In the genomic region with DNA sequence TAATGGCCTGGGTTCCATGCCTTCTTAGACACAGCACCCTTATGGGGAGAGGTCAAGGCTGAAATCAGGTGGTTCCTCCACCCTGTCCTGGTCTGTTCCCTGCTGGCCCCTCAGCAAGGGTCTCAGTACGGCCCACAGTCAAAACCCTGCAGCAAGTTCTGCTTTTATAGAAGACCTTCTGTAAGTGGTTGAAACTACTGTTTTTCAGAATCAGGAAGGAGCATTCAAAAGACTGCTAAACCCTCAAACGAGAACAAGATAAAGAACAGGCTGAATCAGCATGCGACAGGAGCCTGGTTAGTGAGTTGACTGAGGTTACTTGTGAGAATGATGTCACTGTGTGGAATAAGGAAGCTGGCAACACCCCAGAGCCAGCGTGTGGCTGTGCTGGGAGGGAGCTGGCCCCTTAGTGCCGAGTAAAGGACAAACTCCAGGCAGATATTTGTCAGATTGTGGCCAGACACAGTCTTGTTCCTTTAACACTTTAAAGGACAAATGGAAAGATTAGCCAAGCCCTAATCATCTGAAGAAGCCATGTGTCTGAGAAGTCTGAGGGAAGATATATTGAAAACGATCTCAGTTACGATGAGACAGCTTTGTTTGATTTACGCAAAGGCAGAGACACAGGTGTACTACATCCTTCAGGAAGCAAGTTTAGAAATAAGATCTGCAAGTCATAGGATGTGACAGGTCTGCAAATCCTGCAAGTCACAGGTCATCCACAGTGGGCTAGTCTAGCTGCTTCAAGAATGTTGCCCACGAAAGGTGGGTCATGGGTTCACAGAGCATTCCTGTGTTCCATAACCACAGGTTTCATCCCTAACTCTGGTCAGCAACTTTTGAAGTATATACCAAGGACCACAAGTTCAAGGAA, we compare ENCODE assay signal across 1 cellular context.
TF ChIP-seq lines count a peak whose summit lies in the region.

No MANE protein-coding gene starts in this region.

TF ChIP-seq in K562, 482 proteins besides CTCF, POLR2A, EP300 and RAD21 (continued from another document and continues in another):
- TF ChIP-seq, protein P1, sequence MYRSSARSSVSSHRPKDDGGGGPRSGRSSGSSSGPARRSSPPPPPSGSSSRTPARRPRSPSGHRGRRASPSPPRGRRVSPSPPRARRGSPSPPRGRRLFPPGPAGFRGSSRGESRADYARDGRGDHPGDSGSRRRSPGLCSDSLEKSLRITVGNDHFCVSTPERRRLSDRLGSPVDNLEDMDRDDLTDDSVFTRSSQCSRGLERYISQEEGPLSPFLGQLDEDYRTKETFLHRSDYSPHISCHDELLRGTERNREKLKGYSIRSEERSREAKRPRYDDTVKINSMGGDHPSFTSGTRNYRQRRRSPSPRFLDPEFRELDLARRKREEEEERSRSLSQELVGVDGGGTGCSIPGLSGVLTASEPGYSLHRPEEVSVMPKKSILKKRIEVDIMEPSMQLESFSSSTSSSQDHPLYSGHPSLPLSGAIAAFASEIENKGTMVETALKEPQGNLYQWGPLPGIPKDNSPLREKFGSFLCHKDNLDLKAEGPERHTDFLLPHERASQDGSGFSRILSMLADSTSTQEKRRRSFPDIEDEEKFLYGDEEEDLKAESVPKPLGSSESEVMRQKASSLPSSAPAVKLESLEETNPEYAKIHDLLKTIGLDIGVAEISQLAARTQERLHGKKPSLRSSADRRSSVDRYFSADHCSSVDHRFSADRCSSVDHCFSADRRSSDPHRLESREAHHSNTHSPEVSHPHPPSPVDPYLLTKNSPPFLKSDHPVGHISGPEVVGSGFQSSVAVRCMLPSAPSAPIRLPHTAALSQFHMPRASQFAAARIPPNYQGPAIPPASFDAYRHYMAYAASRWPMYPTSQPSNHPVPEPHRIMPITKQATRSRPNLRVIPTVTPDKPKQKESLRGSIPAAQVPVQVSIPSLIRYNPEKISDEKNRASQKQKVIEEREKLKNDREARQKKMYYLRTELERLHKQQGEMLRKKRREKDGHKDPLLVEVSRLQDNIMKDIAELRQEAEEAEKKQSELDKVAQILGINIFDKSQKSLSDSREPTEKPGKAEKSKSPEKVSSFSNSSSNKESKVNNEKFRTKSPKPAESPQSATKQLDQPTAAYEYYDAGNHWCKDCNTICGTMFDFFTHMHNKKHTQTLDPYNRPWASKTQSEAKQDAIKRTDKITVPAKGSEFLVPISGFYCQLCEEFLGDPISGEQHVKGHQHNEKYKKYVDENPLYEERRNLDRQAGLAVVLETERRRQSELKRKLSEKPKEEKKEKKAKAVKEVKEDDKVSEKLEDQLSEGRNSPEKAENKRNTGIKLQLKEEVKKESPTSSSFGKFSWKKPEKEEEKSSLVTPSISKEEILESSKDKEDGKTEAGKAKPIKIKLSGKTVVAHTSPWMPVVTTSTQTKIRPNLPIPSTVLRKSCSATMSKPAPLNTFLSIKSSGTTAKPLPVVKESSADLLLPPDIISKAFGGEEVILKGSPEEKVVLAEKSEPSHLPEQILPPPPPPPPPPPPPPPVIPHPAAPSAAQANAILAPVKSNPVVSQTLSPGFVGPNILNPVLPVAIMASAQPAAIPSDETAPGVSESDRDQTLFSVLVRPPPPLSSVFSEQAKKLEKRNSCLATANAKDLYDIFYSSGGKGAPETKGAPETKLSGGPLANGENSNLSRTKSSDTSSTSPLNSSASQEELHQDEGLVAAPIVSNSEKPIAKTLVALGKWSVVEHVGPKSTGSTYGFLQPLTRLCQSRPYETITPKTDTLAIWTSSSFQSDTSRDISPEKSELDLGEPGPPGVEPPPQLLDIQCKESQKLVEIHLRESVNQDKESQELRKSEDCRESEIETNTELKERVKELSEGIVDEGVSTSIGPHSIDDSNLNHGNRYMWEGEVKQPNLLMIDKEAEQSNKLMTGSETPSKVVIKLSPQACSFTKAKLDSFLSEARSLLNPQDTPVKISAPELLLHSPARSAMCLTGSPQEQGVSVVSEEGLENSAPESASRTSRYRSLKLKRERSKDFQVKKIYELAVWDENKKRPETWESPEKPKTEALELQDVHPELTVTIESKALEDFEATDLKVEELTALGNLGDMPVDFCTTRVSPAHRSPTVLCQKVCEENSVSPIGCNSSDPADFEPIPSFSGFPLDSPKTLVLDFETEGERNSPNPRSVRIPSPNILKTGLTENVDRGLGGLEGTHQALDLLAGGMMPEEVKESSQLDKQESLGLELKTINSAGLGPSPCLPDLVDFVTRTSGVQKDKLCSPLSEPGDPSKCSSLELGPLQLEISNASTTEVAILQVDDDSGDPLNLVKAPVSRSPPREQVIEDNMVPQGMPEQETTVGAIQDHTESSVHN (IDR thresholded peaks at IDR 0.05; ENCODE audit: borderline replicate concordance in 1 of 2, low read depth in 1 of 2): peak in 1 of 2 experiments; percentile 78; a peak in 1 of 4 replicates
- TF ChIP-seq, protein P2, sequence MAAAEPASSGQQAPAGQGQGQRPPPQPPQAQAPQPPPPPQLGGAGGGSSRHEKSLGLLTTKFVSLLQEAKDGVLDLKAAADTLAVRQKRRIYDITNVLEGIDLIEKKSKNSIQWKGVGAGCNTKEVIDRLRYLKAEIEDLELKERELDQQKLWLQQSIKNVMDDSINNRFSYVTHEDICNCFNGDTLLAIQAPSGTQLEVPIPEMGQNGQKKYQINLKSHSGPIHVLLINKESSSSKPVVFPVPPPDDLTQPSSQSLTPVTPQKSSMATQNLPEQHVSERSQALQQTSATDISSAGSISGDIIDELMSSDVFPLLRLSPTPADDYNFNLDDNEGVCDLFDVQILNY (CRISPR knock-in tag; IDR thresholded peaks at IDR 0.05): no peak
- TF ChIP-seq HINFP (tag; conservative IDR thresholded peaks at IDR 0.05; ENCODE audit: low read depth) (no peak), BRD4 (IDR thresholded peaks at IDR 0.05) (no peak), SMAD4 (CRISPR knock-in tag; conservative IDR thresholded peaks at IDR 0.05) (peak; percentile 62; the same call in 1 of the 2 replicates), MYC (IDR thresholded peaks at IDR 0.05; ENCODE audit: low read depth, low read length) (peak; percentile 45; the same call in 1 of the 2 replicates), MYC (CRISPR knock-in tag; IDR thresholded peaks at IDR 0.05; ENCODE audit: borderline replicate concordance, low read depth) (no peak), MBD2 (IDR thresholded peaks at IDR 0.05; ENCODE audit: borderline replicate concordance, low read depth) (no peak), ZC3H11A (IDR thresholded peaks at IDR 0.05; ENCODE audit: low read depth, low read length) (no peak), POLR2AphosphoS5 (IDR thresholded peaks at IDR 0.05; ENCODE audit: control insufficient read depth, insufficient read depth, low read depth, low read length) (no peak), RFX7 (CRISPR knock-in tag; IDR thresholded peaks at IDR 0.05) (no peak), DEAF1 (CRISPR knock-in tag; IDR thresholded peaks at IDR 0.05) (no peak), ZNF165 (CRISPR knock-in tag; IDR thresholded peaks at IDR 0.05; ENCODE audit: borderline replicate concordance) (no peak), NCOR1 (IDR thresholded peaks at IDR 0.05) (no peak), ZNF778 (CRISPR knock-in tag; IDR thresholded peaks at IDR 0.05) (no peak), NBN (IDR thresholded peaks at IDR 0.05; ENCODE audit: low read depth) (peak; percentile 47; the same call in 1 of the 2 replicates), EGR1 (conservative IDR thresholded peaks at IDR 0.05) (no peak), HDAC8 (tag; IDR thresholded peaks at IDR 0.05) (no peak), ZNF551 (CRISPR knock-in tag; IDR thresholded peaks at IDR 0.05) (no peak), ZNF589 (CRISPR knock-in tag; IDR thresholded peaks at IDR 0.05; ENCODE audit: low read depth) (peak; percentile 54; the same call in 1 of the 2 replicates), ZNF197 (CRISPR knock-in tag; IDR thresholded peaks at IDR 0.05; ENCODE audit: low read depth) (no peak), ZNF282 (CRISPR knock-in tag; IDR thresholded peaks at IDR 0.05) (no peak)
- TF ChIP-seq, protein P3, sequence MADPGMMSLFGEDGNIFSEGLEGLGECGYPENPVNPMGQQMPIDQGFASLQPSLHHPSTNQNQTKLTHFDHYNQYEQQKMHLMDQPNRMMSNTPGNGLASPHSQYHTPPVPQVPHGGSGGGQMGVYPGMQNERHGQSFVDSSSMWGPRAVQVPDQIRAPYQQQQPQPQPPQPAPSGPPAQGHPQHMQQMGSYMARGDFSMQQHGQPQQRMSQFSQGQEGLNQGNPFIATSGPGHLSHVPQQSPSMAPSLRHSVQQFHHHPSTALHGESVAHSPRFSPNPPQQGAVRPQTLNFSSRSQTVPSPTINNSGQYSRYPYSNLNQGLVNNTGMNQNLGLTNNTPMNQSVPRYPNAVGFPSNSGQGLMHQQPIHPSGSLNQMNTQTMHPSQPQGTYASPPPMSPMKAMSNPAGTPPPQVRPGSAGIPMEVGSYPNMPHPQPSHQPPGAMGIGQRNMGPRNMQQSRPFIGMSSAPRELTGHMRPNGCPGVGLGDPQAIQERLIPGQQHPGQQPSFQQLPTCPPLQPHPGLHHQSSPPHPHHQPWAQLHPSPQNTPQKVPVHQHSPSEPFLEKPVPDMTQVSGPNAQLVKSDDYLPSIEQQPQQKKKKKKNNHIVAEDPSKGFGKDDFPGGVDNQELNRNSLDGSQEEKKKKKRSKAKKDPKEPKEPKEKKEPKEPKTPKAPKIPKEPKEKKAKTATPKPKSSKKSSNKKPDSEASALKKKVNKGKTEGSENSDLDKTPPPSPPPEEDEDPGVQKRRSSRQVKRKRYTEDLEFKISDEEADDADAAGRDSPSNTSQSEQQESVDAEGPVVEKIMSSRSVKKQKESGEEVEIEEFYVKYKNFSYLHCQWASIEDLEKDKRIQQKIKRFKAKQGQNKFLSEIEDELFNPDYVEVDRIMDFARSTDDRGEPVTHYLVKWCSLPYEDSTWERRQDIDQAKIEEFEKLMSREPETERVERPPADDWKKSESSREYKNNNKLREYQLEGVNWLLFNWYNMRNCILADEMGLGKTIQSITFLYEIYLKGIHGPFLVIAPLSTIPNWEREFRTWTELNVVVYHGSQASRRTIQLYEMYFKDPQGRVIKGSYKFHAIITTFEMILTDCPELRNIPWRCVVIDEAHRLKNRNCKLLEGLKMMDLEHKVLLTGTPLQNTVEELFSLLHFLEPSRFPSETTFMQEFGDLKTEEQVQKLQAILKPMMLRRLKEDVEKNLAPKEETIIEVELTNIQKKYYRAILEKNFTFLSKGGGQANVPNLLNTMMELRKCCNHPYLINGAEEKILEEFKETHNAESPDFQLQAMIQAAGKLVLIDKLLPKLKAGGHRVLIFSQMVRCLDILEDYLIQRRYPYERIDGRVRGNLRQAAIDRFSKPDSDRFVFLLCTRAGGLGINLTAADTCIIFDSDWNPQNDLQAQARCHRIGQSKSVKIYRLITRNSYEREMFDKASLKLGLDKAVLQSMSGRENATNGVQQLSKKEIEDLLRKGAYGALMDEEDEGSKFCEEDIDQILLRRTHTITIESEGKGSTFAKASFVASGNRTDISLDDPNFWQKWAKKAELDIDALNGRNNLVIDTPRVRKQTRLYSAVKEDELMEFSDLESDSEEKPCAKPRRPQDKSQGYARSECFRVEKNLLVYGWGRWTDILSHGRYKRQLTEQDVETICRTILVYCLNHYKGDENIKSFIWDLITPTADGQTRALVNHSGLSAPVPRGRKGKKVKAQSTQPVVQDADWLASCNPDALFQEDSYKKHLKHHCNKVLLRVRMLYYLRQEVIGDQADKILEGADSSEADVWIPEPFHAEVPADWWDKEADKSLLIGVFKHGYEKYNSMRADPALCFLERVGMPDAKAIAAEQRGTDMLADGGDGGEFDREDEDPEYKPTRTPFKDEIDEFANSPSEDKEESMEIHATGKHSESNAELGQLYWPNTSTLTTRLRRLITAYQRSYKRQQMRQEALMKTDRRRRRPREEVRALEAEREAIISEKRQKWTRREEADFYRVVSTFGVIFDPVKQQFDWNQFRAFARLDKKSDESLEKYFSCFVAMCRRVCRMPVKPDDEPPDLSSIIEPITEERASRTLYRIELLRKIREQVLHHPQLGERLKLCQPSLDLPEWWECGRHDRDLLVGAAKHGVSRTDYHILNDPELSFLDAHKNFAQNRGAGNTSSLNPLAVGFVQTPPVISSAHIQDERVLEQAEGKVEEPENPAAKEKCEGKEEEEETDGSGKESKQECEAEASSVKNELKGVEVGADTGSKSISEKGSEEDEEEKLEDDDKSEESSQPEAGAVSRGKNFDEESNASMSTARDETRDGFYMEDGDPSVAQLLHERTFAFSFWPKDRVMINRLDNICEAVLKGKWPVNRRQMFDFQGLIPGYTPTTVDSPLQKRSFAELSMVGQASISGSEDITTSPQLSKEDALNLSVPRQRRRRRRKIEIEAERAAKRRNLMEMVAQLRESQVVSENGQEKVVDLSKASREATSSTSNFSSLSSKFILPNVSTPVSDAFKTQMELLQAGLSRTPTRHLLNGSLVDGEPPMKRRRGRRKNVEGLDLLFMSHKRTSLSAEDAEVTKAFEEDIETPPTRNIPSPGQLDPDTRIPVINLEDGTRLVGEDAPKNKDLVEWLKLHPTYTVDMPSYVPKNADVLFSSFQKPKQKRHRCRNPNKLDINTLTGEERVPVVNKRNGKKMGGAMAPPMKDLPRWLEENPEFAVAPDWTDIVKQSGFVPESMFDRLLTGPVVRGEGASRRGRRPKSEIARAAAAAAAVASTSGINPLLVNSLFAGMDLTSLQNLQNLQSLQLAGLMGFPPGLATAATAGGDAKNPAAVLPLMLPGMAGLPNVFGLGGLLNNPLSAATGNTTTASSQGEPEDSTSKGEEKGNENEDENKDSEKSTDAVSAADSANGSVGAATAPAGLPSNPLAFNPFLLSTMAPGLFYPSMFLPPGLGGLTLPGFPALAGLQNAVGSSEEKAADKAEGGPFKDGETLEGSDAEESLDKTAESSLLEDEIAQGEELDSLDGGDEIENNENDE (IDR thresholded peaks at IDR 0.05; ENCODE audit: low read depth, low read length): no peak
- TF ChIP-seq, protein P4, sequence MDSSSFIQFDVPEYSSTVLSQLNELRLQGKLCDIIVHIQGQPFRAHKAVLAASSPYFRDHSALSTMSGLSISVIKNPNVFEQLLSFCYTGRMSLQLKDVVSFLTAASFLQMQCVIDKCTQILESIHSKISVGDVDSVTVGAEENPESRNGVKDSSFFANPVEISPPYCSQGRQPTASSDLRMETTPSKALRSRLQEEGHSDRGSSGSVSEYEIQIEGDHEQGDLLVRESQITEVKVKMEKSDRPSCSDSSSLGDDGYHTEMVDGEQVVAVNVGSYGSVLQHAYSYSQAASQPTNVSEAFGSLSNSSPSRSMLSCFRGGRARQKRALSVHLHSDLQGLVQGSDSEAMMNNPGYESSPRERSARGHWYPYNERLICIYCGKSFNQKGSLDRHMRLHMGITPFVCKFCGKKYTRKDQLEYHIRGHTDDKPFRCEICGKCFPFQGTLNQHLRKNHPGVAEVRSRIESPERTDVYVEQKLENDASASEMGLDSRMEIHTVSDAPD (CRISPR knock-in tag; IDR thresholded peaks at IDR 0.05): no peak
